In the genomic region with DNA sequence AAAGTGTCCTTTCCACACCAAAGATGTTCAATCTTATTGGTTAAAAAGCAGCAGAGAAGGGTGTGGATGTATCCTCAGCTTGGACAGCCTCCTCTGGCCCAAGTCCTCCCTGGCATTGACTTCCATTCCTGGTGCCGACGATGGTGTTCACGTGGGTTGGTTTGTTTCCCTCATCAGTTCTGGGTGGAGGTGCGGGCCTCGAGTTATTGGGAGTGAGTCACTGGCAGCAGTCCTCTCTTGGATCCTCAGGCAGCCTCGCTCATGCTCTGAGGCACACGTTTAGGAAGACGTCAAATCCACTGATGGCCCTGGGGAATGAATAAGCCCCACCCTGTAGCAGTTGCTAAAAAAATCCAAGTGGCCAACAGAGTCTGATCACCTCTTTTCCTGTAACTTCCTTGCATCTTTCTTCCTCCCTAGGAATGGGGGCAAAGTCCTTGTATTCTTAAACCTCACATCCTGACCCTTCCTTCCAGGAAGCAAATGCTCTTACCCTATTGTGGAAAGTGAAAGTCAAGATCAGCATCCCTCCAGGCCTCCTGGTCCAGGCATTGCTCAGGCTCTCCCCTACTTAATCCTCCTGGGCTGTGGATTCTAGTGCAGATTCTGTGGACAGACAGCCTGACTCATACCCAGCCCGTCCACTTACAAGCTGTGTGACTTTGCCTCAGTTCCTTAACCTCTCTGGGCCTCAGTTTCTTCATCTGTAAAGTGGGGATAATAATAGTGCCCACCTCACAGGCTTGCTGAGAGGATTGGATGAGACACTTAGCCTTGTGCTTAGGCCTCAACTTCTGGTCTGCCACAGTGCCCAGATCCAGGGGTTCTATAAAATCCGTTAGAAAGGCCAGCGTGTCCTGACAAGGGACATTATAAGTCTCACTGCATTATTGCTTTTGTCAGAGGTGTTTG, we compare ENCODE assay signal across 14 cellular contexts.
DNase-seq lines count a peak whose midpoint lies in the region; ATAC-seq and TF ChIP-seq lines count a peak whose summit lies in the region.
"Had no signal": no experiment of that assay in that cellular context is flagged by ENCODE, and none has a peak within 500 bp of the region (broad histone marks: within the 10 kb centered on the region; RNA-seq: fewer than 3 reads in every experiment).

No MANE protein-coding gene starts in this region.

- CTCF ChIA-PET in SK-N-SH (lab: Yijun Ruan, JAX): no interaction called here

- H3K4me3 ChIP-seq in SK-N-SH (ENCODE audit: low read depth in 2 of 2, low read length in 1 of 2) (no peak overlapping the region), esophagus muscularis mucosa (no peak overlapping the region), lower leg skin (ENCODE audit: low read depth, poor library complexity, severe bottlenecking) (no peak overlapping the region), uterus (no peak overlapping the region)
- H3K4me3 ChIP-seq in effector memory CD4-positive, alpha-beta T cell (ENCODE audit: insufficient read depth, low read depth, low read length, poor library complexity, severe bottlenecking): no peak overlapping the region

- ATAC-seq in SK-N-SH treated with all-trans-retinoic acid at 6 μM for 48 hours: peak; percentile 18
- ATAC-seq in T-helper 17 cell: no peak
- ATAC-seq: stimulated activated naive B cell treated with anti-CD40 and anti-IgM and Interleukin-4, amounts not matched to agents 10 μg/mL and 1 μg/mL and 100 μg/mL, for 72 hours had no signal

- peaks cover 8% of the 10 kb centered on the region for H3K4me1 Mint-ChIP-seq in T-helper 17 cell
- H3K4me1 Mint-ChIP-seq: stimulated activated naive B cell treated with anti-CD40 and anti-IgM and Interleukin-4, amounts not matched to agents 10 μg/mL and 1 μg/mL and 100 μg/mL, for 72 hours had no signal

- DNase-seq in SK-N-SH (no peak), esophagus muscularis mucosa (ENCODE audit: extremely low spot score) (no peak), lower leg skin (ENCODE audit: low spot score in 2 of 2) (peak; percentile 71 to 95), uterus (peak; percentile 39 to 57), T-helper 17 cell (no peak)
- DNase-seq in effector memory CD4-positive, alpha-beta T cell: no peak
- no peak for DNase-seq in stimulated activated CD4-positive, alpha-beta T cell treated with anti-CD3 and anti-CD28 coated beads, Interleukin-4, amount 100 ng/mL, for 24 hours
- DNase-seq: foreskin melanocyte; NCI-H1105 treated with DMSO at 0.1 percent for 48 hours; stimulated activated naive B cell treated with anti-CD40 and anti-IgM and Interleukin-4, amounts not matched to agents 10 μg/mL and 1 μg/mL and 100 μg/mL, for 72 hours had no signal

- H3K9me2 ChIP-seq in SK-N-SH: no peaks in the 10 kb centered on the region

- H3K9ac ChIP-seq in SK-N-SH: no peak overlapping the region

- H3K9me3 ChIP-seq in SK-N-SH (no peaks in the 10 kb centered on the region), esophagus muscularis mucosa (no peaks in the 10 kb centered on the region), uterus (no peaks in the 10 kb centered on the region), T-helper 17 cell (ENCODE audit: control insufficient read depth, low read length, poor library complexity, severe bottlenecking) (no peaks in the 10 kb centered on the region)
- no peaks in the 10 kb centered on the region for H3K9me3 ChIP-seq in effector memory CD4-positive, alpha-beta T cell (ENCODE audit: control insufficient read depth, low read length)

- 80% methylated on average over 11 of the region's 11 CpGs for WGBS in SK-N-SH (ENCODE audit: low lambda C conversion rate)
- WGBS in esophagus muscularis mucosa: 62% methylated on average over 9 of the region's 11 CpGs
- 31 to 34% methylated on average over 11 of the region's 11 CpGs for WGBS in lower leg skin, 2 donors

- TF ChIP-seq RAD21 in SK-N-SH (IDR thresholded peaks at IDR 0.05; ENCODE audit: low read length): no peak

- no peaks in the 10 kb centered on the region for H3F3A ChIP-seq in SK-N-SH (replicated peaks; ENCODE audit: insufficient read depth)

- POLR2A ChIA-PET in SK-N-SH (lab: Yijun Ruan, JAX): no interaction called here

- TF ChIP-seq CTCF in SK-N-SH (IDR thresholded peaks at IDR 0.05) (no peak), esophagus muscularis mucosa (IDR thresholded peaks at IDR 0.05) (no peak), lower leg skin (IDR thresholded peaks at IDR 0.05) (no peak), uterus (IDR thresholded peaks at IDR 0.05) (no peak)

- no peaks in the 10 kb centered on the region for H3K36me3 ChIP-seq in SK-N-SH (replicated peaks in 1 of 2; ENCODE audit: control insufficient read depth in 1 of 2, insufficient read depth in 2 of 2, low read length in 1 of 2)
- H3K36me3 ChIP-seq in esophagus muscularis mucosa: no peaks in the 10 kb centered on the region
- no peaks in the 10 kb centered on the region for H3K36me3 ChIP-seq in uterus
- no peaks in the 10 kb centered on the region for H3K36me3 ChIP-seq in effector memory CD4-positive, alpha-beta T cell (ENCODE audit: control insufficient read depth, insufficient read depth, low read length)

- no peaks in the 10 kb centered on the region for H4K20me1 ChIP-seq in SK-N-SH (ENCODE audit: insufficient read depth)

- H3K27me3 ChIP-seq in SK-N-SH (ENCODE audit: insufficient read depth) (no peaks in the 10 kb centered on the region), esophagus muscularis mucosa (no peaks in the 10 kb centered on the region), uterus (no peaks in the 10 kb centered on the region)
- H3K27me3 ChIP-seq in effector memory CD4-positive, alpha-beta T cell (replicated peaks; ENCODE audit: control insufficient read depth, insufficient read depth, low read length, poor library complexity, severe bottlenecking): no peaks in the 10 kb centered on the region

- intact Hi-C loops in esophagus muscularis mucosa (cut with DNase I) (no loop called here), lower leg skin (cut with DNase I; ENCODE audit: low total_unique reads) (no loop called here), uterus (cut with DNase I; ENCODE audit: low total_unique reads) (no loop called here)

- no peak overlapping the region for H3K4me2 ChIP-seq in SK-N-SH

- H3K27me3 Mint-ChIP-seq in T-helper 17 cell: peaks cover 30% of the 10 kb centered on the region

- TF ChIP-seq EP300 in SK-N-SH (IDR thresholded peaks at IDR 0.05; ENCODE audit: borderline replicate concordance in 1 of 2, low read depth in 1 of 2, low read length in 1 of 2) (no peak), esophagus muscularis mucosa (IDR thresholded peaks at IDR 0.05) (no peak)

- no peak overlapping the region for H3K4me3 Mint-ChIP-seq in T-helper 17 cell
- H3K4me3 Mint-ChIP-seq: brain; stimulated activated naive B cell treated with anti-CD40 and anti-IgM and Interleukin-4, amounts not matched to agents 10 μg/mL and 1 μg/mL and 100 μg/mL, for 72 hours; T-helper 1 cell treated with Interleukin-12 subunit alpha and Interleukin-12 subunit beta and Interleukin-4 antibody, amounts not matched to agents 30 μg/mL and 1 μg/mL, for 36 hours had no signal

- H3K4me1 ChIP-seq in SK-N-SH (ENCODE audit: control insufficient read depth in 1 of 2, insufficient read depth in 2 of 2, low read depth in 1 of 2, low read length in 1 of 2) (peaks cover 0 to 11% of the 10 kb centered on the region in 2 experiments; a peak in 1 of 4 replicates), esophagus muscularis mucosa (peaks cover 0 to 4% (median 0%) of the 10 kb centered on the region in 4 donors), uterus (no peaks in the 10 kb centered on the region)
- no peaks in the 10 kb centered on the region for H3K4me1 ChIP-seq in effector memory CD4-positive, alpha-beta T cell (ENCODE audit: control insufficient read depth, insufficient read depth, low read length, poor library complexity, severe bottlenecking)

- H3K79me2 ChIP-seq in SK-N-SH (ENCODE audit: insufficient read depth): no peaks in the 10 kb centered on the region

- H3K27ac Mint-ChIP-seq in T-helper 17 cell: no peak overlapping the region
- H3K27ac Mint-ChIP-seq: brain; T-helper 1 cell treated with Interleukin-12 subunit alpha and Interleukin-12 subunit beta and Interleukin-4 antibody, amounts not matched to agents 30 μg/mL and 1 μg/mL, for 36 hours had no signal

- H3K27ac ChIP-seq in SK-N-SH (ENCODE audit: low read depth in 2 of 2, low read length in 1 of 2) (no peak overlapping the region), esophagus muscularis mucosa (replicated peaks in 1 of 4) (peak overlapping the region in 3 of 4 donors; percentile 25 to 55 (median 42)), uterus (peak overlapping the region; percentile 10 to 11)
- H3K27ac ChIP-seq in effector memory CD4-positive, alpha-beta T cell (ENCODE audit: insufficient read depth, low read length, poor library complexity, severe bottlenecking): no peak overlapping the region
- H3K27ac ChIP-seq: 22Rv1 had no signal

- H3K36me3 Mint-ChIP-seq in T-helper 17 cell (ENCODE audit: low read depth): peaks cover 8% of the 10 kb centered on the region
- H3K36me3 Mint-ChIP-seq: brain; stimulated activated naive B cell treated with anti-CD40 and anti-IgM and Interleukin-4, amounts not matched to agents 10 μg/mL and 1 μg/mL and 100 μg/mL, for 72 hours had no signal

- no peak for TF ChIP-seq POLR2A in esophagus muscularis mucosa (IDR thresholded peaks at IDR 0.05; ENCODE audit: low read depth)
- no peak for TF ChIP-seq POLR2A in lower leg skin (IDR thresholded peaks at IDR 0.05)
- TF ChIP-seq POLR2A in uterus (IDR thresholded peaks at IDR 0.05): no peak

- no peak overlapping the region for H2AFZ ChIP-seq in SK-N-SH (ENCODE audit: low read depth)

TF ChIP-seq in SK-N-SH, 30 proteins besides CTCF, POLR2A, EP300 and RAD21:
- TF ChIP-seq, protein P1, sequence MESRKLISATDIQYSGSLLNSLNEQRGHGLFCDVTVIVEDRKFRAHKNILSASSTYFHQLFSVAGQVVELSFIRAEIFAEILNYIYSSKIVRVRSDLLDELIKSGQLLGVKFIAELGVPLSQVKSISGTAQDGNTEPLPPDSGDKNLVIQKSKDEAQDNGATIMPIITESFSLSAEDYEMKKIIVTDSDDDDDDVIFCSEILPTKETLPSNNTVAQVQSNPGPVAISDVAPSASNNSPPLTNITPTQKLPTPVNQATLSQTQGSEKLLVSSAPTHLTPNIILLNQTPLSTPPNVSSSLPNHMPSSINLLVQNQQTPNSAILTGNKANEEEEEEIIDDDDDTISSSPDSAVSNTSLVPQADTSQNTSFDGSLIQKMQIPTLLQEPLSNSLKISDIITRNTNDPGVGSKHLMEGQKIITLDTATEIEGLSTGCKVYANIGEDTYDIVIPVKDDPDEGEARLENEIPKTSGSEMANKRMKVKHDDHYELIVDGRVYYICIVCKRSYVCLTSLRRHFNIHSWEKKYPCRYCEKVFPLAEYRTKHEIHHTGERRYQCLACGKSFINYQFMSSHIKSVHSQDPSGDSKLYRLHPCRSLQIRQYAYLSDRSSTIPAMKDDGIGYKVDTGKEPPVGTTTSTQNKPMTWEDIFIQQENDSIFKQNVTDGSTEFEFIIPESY (IDR thresholded peaks at IDR 0.05; ENCODE audit: borderline replicate concordance, low read depth): no peak
- no peak for TF ChIP-seq GATA2 (CRISPR knock-in tag; IDR thresholded peaks at IDR 0.05)

Comparison
In these comparisons a context has a peak if more than half of its experiments do, and no peak if none do; other contexts are left out.
1. DNase-seq: peak in lower leg skin (2 of 2) and uterus (2 of 2); none in SK-N-SH (single experiment), esophagus muscularis mucosa (single experiment), effector memory CD4-positive, alpha-beta T cell (0 of 3), T-helper 17 cell (0 of 3) and stimulated activated CD4-positive, alpha-beta T cell treated with anti-CD3 and anti-CD28 coated beads, Interleukin-4, amount 100 ng/mL, for 24 hours (single experiment).
2. H3K27ac ChIP-seq: peak in esophagus muscularis mucosa (3 of 4) and uterus (2 of 2); none in SK-N-SH (0 of 2) and effector memory CD4-positive, alpha-beta T cell (single experiment).